ENCODE assay signal across 8 cellular contexts in the genomic region with DNA sequence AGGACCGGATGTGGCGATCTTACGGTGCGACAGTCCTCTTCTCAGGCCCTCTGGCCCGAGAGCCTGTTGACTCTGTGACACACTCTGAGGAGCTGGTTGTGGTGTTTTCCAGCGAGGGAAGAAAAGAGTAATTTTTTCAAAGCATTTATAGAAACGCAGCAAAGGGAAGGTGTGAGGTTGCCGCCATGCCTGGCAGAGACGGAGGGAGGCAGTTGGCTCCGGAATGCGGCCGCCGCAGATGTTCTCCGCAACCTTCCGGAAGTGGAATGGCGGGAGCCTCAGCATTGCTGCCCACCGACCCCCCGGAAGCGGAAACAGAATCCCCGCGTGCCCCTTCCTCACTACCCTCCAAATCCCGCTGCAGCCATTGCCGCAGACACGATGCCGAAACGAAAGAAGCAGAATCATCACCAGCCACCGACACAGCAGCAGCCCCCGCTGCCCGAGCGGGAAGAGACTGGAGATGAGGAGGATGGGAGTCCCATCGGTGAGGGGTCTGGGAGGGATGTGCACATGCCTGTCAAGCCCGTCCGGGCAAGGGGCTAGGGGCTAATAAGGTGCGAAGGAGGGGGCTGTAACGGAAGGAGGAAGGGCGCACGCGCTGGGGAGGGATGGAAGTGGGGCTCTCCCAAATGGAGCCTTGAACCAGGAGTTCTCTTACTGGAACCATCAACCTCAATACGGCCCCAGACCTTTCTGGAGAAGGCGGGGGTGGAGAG.
DNase-seq lines count a peak whose midpoint lies in the region; ATAC-seq and TF ChIP-seq lines count a peak whose summit lies in the region.

PRR3 (plus strand) TSS at position 332 of the 719 bp plus-strand sequence; CDS start at position 382, 50 bp downstream.

- DNase-seq in AG10803 (ENCODE audit: low read depth), result peak; percentile 88
- peak; percentile 71 for DNase-seq in NCI-H226
- peak; percentile 57 for DNase-seq in activated CD4-positive, CD25-positive, alpha-beta regulatory T cell treated with anti-CD3 and anti-CD28 coated beads, Interleukin-2, amount 50 U/mL, for 16 hours (ENCODE audit: low read depth, low spot score)
- no peak for DNase-seq in central memory CD8-positive, alpha-beta T cell (ENCODE audit: low spot score in 2 of 2)
- peak; percentile 92 for DNase-seq in kidney tubule cell (ENCODE audit: low spot score)
- DNase-seq in stimulated activated CD4-positive, alpha-beta T cell treated with anti-CD3 and anti-CD28 coated beads, Interleukin-1b, Interleukin-23, amount 100 ng/mL, for 48 hours, result peak; percentile 93

- H3K27me3 Mint-ChIP-seq in central memory CD8-positive, alpha-beta T cell, result no peaks in the 10 kb centered on the region

- peaks cover 29% of the 10 kb centered on the region for H3K36me3 Mint-ChIP-seq in central memory CD8-positive, alpha-beta T cell (ENCODE audit: insufficient read depth)

- H3K27ac Mint-ChIP-seq in central memory CD8-positive, alpha-beta T cell (ENCODE audit: low read depth), result peak within 1 kb of the TSS; percentile 99

- no peaks in the 10 kb centered on the region for H3K9me3 Mint-ChIP-seq in central memory CD8-positive, alpha-beta T cell

- H3K4me3 Mint-ChIP-seq in central memory CD8-positive, alpha-beta T cell, result peak within 1 kb of the TSS; percentile 94

- peak; percentile 56 for ATAC-seq in GM19023 (IDR thresholded peaks at IDR 0.05; ENCODE audit: unreplicated experiment)
- peak; percentile 64 for ATAC-seq in HG03175 (IDR thresholded peaks at IDR 0.05; ENCODE audit: unreplicated experiment)
- peak; percentile 67 for ATAC-seq in central memory CD8-positive, alpha-beta T cell (replicated peaks; ENCODE audit: extremely low read depth, poor library complexity, severe bottlenecking)

- TF ChIP-seq CTCF in AG10803 (conservative IDR thresholded peaks at IDR 0.05; ENCODE audit: low read length), result no peak

- H3K4me1 Mint-ChIP-seq in central memory CD8-positive, alpha-beta T cell, result peaks cover 66% of the 10 kb centered on the region

- H3K4me3 ChIP-seq in AG10803 (ENCODE audit: low read length), result peak within 1 kb of the TSS; percentile 95

Comparison
In these comparisons a context has a peak if more than half of its experiments do, and no peak if none do; other contexts are left out.
1. DNase-seq: peak in AG10803 (single experiment), NCI-H226 (single experiment), activated CD4-positive, CD25-positive, alpha-beta regulatory T cell treated with anti-CD3 and anti-CD28 coated beads, Interleukin-2, amount 50 U/mL, for 16 hours (single experiment), kidney tubule cell (single experiment) and stimulated activated CD4-positive, alpha-beta T cell treated with anti-CD3 and anti-CD28 coated beads, Interleukin-1b, Interleukin-23, amount 100 ng/mL, for 48 hours (single experiment); none in central memory CD8-positive, alpha-beta T cell (0 of 2).
2. Peak in every context shown above with its lines, with median percentiles within 50 percentile points of each other: ATAC-seq.